8 cellular contexts compared by ENCODE assay signal in genomic region chr14:75985618-75986438, GRCh38. TPM values are rescaled to one million over a fixed set of nuclear protein-coding genes. Genes with fewer than 3 reads are reported as not detected.
A peak's percentile ranks its signal among the peaks of the same experiment; 100 is the strongest.
DNase-seq lines count a peak whose midpoint lies in the region; ATAC-seq and TF ChIP-seq lines count a peak whose summit lies in the region.

Gene IFT43, plus strand, starts transcription at chr14:75985763. Its CDS starts 24 bp downstream, at chr14:75985787.

- no peak for TF ChIP-seq EP300 in gastroesophageal sphincter (IDR thresholded peaks at IDR 0.05)

- H3K27ac Mint-ChIP-seq in activated naive CD4-positive, alpha-beta T cell treated with anti-CD3 and anti-CD28 coated beads for 36 hours, result no peak within 1 kb of the TSS

- H3K4me3 Mint-ChIP-seq in activated naive CD4-positive, alpha-beta T cell treated with anti-CD3 and anti-CD28 coated beads for 36 hours, result peak within 1 kb of the TSS; percentile 79

- peak within 1 kb of the TSS; percentile 98 for H3K4me2 ChIP-seq in Loucy (ENCODE audit: low read depth, low read length, poor library complexity, severe bottlenecking)

- H3K36me3 Mint-ChIP-seq in activated naive CD4-positive, alpha-beta T cell treated with anti-CD3 and anti-CD28 coated beads for 36 hours (ENCODE audit: low read depth), result no peaks in the 10 kb centered on the region

- peaks cover 22% of the 10 kb centered on the region for H3K4me1 Mint-ChIP-seq in activated naive CD4-positive, alpha-beta T cell treated with anti-CD3 and anti-CD28 coated beads for 36 hours (ENCODE audit: low read depth)

- no peaks in the 10 kb centered on the region for H4K20me1 ChIP-seq in Loucy (ENCODE audit: insufficient read depth, low read length, poor library complexity, severe bottlenecking)

- no peaks in the 10 kb centered on the region for H3K9me3 ChIP-seq in Loucy (ENCODE audit: insufficient read depth, low read depth, low read length)
- H3K9me3 ChIP-seq in gastroesophageal sphincter, result no peaks in the 10 kb centered on the region
- H3K9me3 ChIP-seq in neutrophil, result no peaks in the 10 kb centered on the region

- H3K27me3 ChIP-seq in Loucy (ENCODE audit: insufficient read depth, low read length, poor library complexity, severe bottlenecking) (no peaks in the 10 kb centered on the region), gastroesophageal sphincter (no peaks in the 10 kb centered on the region), neutrophil (peaks cover 72% of the 10 kb centered on the region)

- peak within 1 kb of the TSS; percentile 89 to 98 (median 95) for H3K27ac ChIP-seq in gastroesophageal sphincter
- H3K27ac ChIP-seq in neutrophil, result no peak within 1 kb of the TSS

- H2AFZ ChIP-seq in Loucy (ENCODE audit: low read length), result peak within 1 kb of the TSS; percentile 89

- H3K79me2 ChIP-seq in Loucy (ENCODE audit: insufficient read depth, low read length), result no peaks in the 10 kb centered on the region

- no peaks in the 10 kb centered on the region for H3K9me2 ChIP-seq in Loucy (replicated peaks; ENCODE audit: low read depth, low read length)

- H3K9ac ChIP-seq in Loucy (ENCODE audit: low read depth, low read length, poor library complexity, severe bottlenecking), result peak within 1 kb of the TSS; percentile 73

- H3K9me3 Mint-ChIP-seq in activated naive CD4-positive, alpha-beta T cell treated with anti-CD3 and anti-CD28 coated beads for 36 hours, result no peaks in the 10 kb centered on the region

- peak in 1 of 2 donors; percentile 38 for TF ChIP-seq POLR2A in gastroesophageal sphincter (IDR thresholded peaks at IDR 0.05)

- H3K27me3 Mint-ChIP-seq in activated naive CD4-positive, alpha-beta T cell treated with anti-CD3 and anti-CD28 coated beads for 36 hours (ENCODE audit: low read depth), result no peaks in the 10 kb centered on the region

- no peak for TF ChIP-seq CTCF in Loucy (conservative IDR thresholded peaks at IDR 0.05; ENCODE audit: low read length)
- peak in 2 of 4 experiments; percentile 18 to 19 for TF ChIP-seq CTCF in gastroesophageal sphincter (IDR thresholded peaks at IDR 0.05)
- peak; percentile 14 for TF ChIP-seq CTCF in neutrophil (IDR thresholded peaks at IDR 0.05)
- TF ChIP-seq CTCF in subcutaneous adipose tissue (IDR thresholded peaks at IDR 0.05; ENCODE audit: low read depth), result no peak

- intact Hi-C loops in activated naive CD4-positive, alpha-beta T cell treated with anti-CD3 and anti-CD28 coated beads for 36 hours (cut with micrococcal nuclease), result loop anchor here (10.0 kb wide), 3 partner anchors 561 to 979 kb away; partner anchors contain the start of gene JDP2

- H3K4me3 ChIP-seq in Loucy (ENCODE audit: low read length, poor library complexity, severe bottlenecking) (peak within 1 kb of the TSS; percentile 95), gastroesophageal sphincter (peak within 1 kb of the TSS; percentile 94 to 98), neutrophil (ENCODE audit: low read depth in 1 of 2, low read length in 1 of 2) (peak within 1 kb of the TSS; percentile 76 to 83)

- no peaks in the 10 kb centered on the region for H3F3A ChIP-seq in Loucy (ENCODE audit: low read depth)

- peak; percentile 60 for ATAC-seq in gastroesophageal sphincter

- H3K36me3 ChIP-seq in Loucy (ENCODE audit: insufficient read depth, low read length) (no peaks in the 10 kb centered on the region), gastroesophageal sphincter (peaks cover 0 to 24% of the 10 kb centered on the region in 2 donors), neutrophil (no peaks in the 10 kb centered on the region)

- CTCF ChIA-PET in activated naive CD4-positive, alpha-beta T cell treated with anti-CD3 and anti-CD28 coated beads for 36 hours (lab: Charles Lee), result interaction anchor here (0.7 to 13.8 kb wide), 4 partner anchors 12 to 409 kb away, joined by 3 to 131 read pairs (median 4); no protein-coding TSS in a partner anchor

- DNase-seq in Daoy (ENCODE audit: low read depth) (peak; percentile 89), GOT3 (lab: John Stamatoyannopoulos, UW) (peak; percentile 59), SK-N-DZ (ENCODE audit: low spot score) (peak; percentile 55)
- DNase-seq in activated naive CD4-positive, alpha-beta T cell treated with anti-CD3 and anti-CD28 coated beads for 36 hours, result peak; percentile 95

- 1% methylated on average over 13 of the region's 52 CpGs for WGBS in gastroesophageal sphincter (ENCODE audit: low coverage in 1 of 2), 2 donors

- H3K4me1 ChIP-seq in Loucy (ENCODE audit: insufficient read depth, low read length, poor library complexity, severe bottlenecking) (peaks cover 11% of the 10 kb centered on the region), gastroesophageal sphincter (peaks cover 4 to 70% (median 14%) of the 10 kb centered on the region in 3 donors), neutrophil (ENCODE audit: control insufficient read depth in 1 of 2, insufficient read depth in 1 of 2, low read depth in 1 of 2, low read length in 1 of 2) (peaks cover 24 to 27% of the 10 kb centered on the region in 2 experiments)

RNA-seq across cellular contexts. Expression of gene IFT43, which starts in this region (rescaled TPM):
- 41.5 and 56.5 TPM in 2 replicates for total RNA-seq in Daoy (2014; rRNA removed; shearing (Covaris generic))
- polyA plus RNA-seq in SK-N-DZ (2014; cell fraction: cytosol; rRNA removed), result 38.0 and 64.5 TPM in 2 replicates
- polyA plus RNA-seq in SK-N-DZ (2014; cell fraction: nucleus; rRNA removed), result 68.1 and 79.6 TPM in 2 replicates
- total RNA-seq in activated naive CD4-positive, alpha-beta T cell treated with anti-CD3 and anti-CD28 coated beads for 36 hours, result 10 to 100 TPM in 1 of 2 experiments, 1 to 10 TPM in 1; 9.8 to 10.8 TPM
- total RNA-seq in gastroesophageal sphincter (10 to 100 TPM; 39.7 to 51.6 (median 43.6) TPM), subcutaneous adipose tissue (10 to 100 TPM; 25.3 to 38.2 (median 28.9) TPM)
